ENCODE assay signal across 9 cellular contexts in genomic region chr12:570237-570925, GRCh38.
DNase-seq lines count a peak whose midpoint lies in the region; ATAC-seq and TF ChIP-seq lines count a peak whose summit lies in the region.
"Had no signal": no experiment of that assay in that cellular context is flagged by ENCODE, and none has a peak within 500 bp of the region (broad histone marks: within the 10 kb centered on the region; RNA-seq: fewer than 3 reads in every experiment).

No MANE protein-coding gene starts in this region.

- H3K27ac Mint-ChIP-seq in CD4-positive, CD25-positive, alpha-beta regulatory T cell: no peak overlapping the region
- H3K27ac Mint-ChIP-seq in central memory CD8-positive, alpha-beta T cell (ENCODE audit: low read depth): peak overlapping the region; percentile 64

- ATAC-seq in CD4-positive, CD25-positive, alpha-beta regulatory T cell (ENCODE audit: low read depth in 2 of 2): no peak
- no peak for ATAC-seq in central memory CD8-positive, alpha-beta T cell (replicated peaks; ENCODE audit: extremely low read depth, poor library complexity, severe bottlenecking)
- no peak for ATAC-seq in GM18502 (IDR thresholded peaks at IDR 0.05; ENCODE audit: poor library complexity, unreplicated experiment)

- H3K9me3 Mint-ChIP-seq in CD4-positive, CD25-positive, alpha-beta regulatory T cell: peaks cover 0 to under 1% (median 0%) of the 10 kb centered on the region in 7 donors
- H3K9me3 Mint-ChIP-seq in central memory CD8-positive, alpha-beta T cell: no peaks in the 10 kb centered on the region

- peak overlapping the region; percentile 94 for H3K4me2 ChIP-seq in KMS-11

- H3K27me3 Mint-ChIP-seq in CD4-positive, CD25-positive, alpha-beta regulatory T cell: peaks cover 4% of the 10 kb centered on the region
- no peaks in the 10 kb centered on the region for H3K27me3 Mint-ChIP-seq in central memory CD8-positive, alpha-beta T cell
- H3K27me3 Mint-ChIP-seq: IgD-negative memory B cell had no signal

- H4K20me1 ChIP-seq in KMS-11 (ENCODE audit: insufficient read depth): no peaks in the 10 kb centered on the region

- peaks cover 12 to 75% (median 43%) of the 10 kb centered on the region in 4 donors for H3K4me1 Mint-ChIP-seq in CD4-positive, CD25-positive, alpha-beta regulatory T cell
- peaks cover 33% of the 10 kb centered on the region for H3K4me1 Mint-ChIP-seq in central memory CD8-positive, alpha-beta T cell

- H2AFZ ChIP-seq in KMS-11 (ENCODE audit: low read depth): peak overlapping the region; percentile 99

- H3K9ac ChIP-seq in KMS-11: peak overlapping the region; percentile 37; the same call in 1 of the 2 replicates
- H3K9ac ChIP-seq in subcutaneous abdominal adipose tissue (ENCODE audit: low read length in 5 of 5): peak overlapping the region; percentile 78 to 84 (median 81)

- no peaks in the 10 kb centered on the region for H3K27me3 ChIP-seq in CD4-positive, CD25-positive, alpha-beta regulatory T cell (ENCODE audit: control insufficient read depth, insufficient read depth, low read length)
- no peaks in the 10 kb centered on the region for H3K27me3 ChIP-seq in KMS-11 (ENCODE audit: insufficient read depth, low read depth)
- no peaks in the 10 kb centered on the region for H3K27me3 ChIP-seq in kidney epithelial cell (ENCODE audit: control insufficient read depth, insufficient read depth, low read length)
- no peaks in the 10 kb centered on the region for H3K27me3 ChIP-seq in subcutaneous abdominal adipose tissue (ENCODE audit: control insufficient read depth in 5 of 5, insufficient read depth in 4 of 5, low read length in 5 of 5)

- no peaks in the 10 kb centered on the region for H3K36me3 ChIP-seq in CD4-positive, CD25-positive, alpha-beta regulatory T cell (ENCODE audit: control insufficient read depth, insufficient read depth, low read length)
- H3K36me3 ChIP-seq in KMS-11 (ENCODE audit: insufficient read depth) (no peaks in the 10 kb centered on the region), kidney epithelial cell (ENCODE audit: control insufficient read depth, insufficient read depth, low read length) (no peaks in the 10 kb centered on the region), subcutaneous abdominal adipose tissue (ENCODE audit: control insufficient read depth in 5 of 5, insufficient read depth in 5 of 5, low read length in 5 of 5) (peaks cover 0 to 8% (median 2%) of the 10 kb centered on the region in 5 donors)

- H3K9me3 ChIP-seq in CD4-positive, CD25-positive, alpha-beta regulatory T cell (ENCODE audit: control insufficient read depth in 2 of 2, low read length in 2 of 2): no peaks in the 10 kb centered on the region
- no peaks in the 10 kb centered on the region for H3K9me3 ChIP-seq in subcutaneous abdominal adipose tissue (ENCODE audit: control insufficient read depth in 5 of 5, low read length in 5 of 5)

- TF ChIP-seq CTCF in KMS-11 (conservative IDR thresholded peaks at IDR 0.05; ENCODE audit: low read depth, low read length) (no peak), kidney epithelial cell (IDR thresholded peaks at IDR 0.05; ENCODE audit: insufficient read depth, low read length, poor library complexity, severe bottlenecking) (no peak)

- peaks cover 26% of the 10 kb centered on the region for H3K4me1 ChIP-seq in CD4-positive, CD25-positive, alpha-beta regulatory T cell (ENCODE audit: control insufficient read depth, insufficient read depth, low read length, poor library complexity, severe bottlenecking)
- no peaks in the 10 kb centered on the region for H3K4me1 ChIP-seq in KMS-11 (ENCODE audit: low read depth, poor library complexity, severe bottlenecking)
- peaks cover 14 to 56% (median 44%) of the 10 kb centered on the region in 5 donors for H3K4me1 ChIP-seq in subcutaneous abdominal adipose tissue (ENCODE audit: control insufficient read depth in 5 of 5, insufficient read depth in 5 of 5, low read length in 5 of 5)

- H3K36me3 Mint-ChIP-seq in CD4-positive, CD25-positive, alpha-beta regulatory T cell: peaks cover 12% of the 10 kb centered on the region
- H3K36me3 Mint-ChIP-seq in central memory CD8-positive, alpha-beta T cell (ENCODE audit: insufficient read depth): peaks cover 2% of the 10 kb centered on the region

- no peak for DNase-seq in CD4-positive, CD25-positive, alpha-beta regulatory T cell
- DNase-seq in central memory CD8-positive, alpha-beta T cell (ENCODE audit: low spot score in 2 of 2): no peak
- DNase-seq in kidney epithelial cell (ENCODE audit: low read depth) (peak; percentile 52), T-helper 9 cell (no peak)
- no peak for DNase-seq in activated CD4-positive, alpha-beta T cell treated with anti-CD3 and anti-CD28 coated beads for 4 hours

- H3K27ac ChIP-seq in CD4-positive, CD25-positive, alpha-beta regulatory T cell (ENCODE audit: insufficient read depth, low read length, poor library complexity, severe bottlenecking): no peak overlapping the region
- H3K27ac ChIP-seq in KMS-11 (no peak overlapping the region), subcutaneous abdominal adipose tissue (ENCODE audit: low read depth, low read length) (peak overlapping the region; percentile 99)

- H3K4me3 Mint-ChIP-seq in CD4-positive, CD25-positive, alpha-beta regulatory T cell: peak overlapping the region in 3 of 4 donors; percentile 48 to 86 (median 85)
- peak overlapping the region; percentile 78 for H3K4me3 Mint-ChIP-seq in central memory CD8-positive, alpha-beta T cell

- H3K4me3 ChIP-seq in CD4-positive, CD25-positive, alpha-beta regulatory T cell (ENCODE audit: low read depth, low read length): no peak overlapping the region
- H3K4me3 ChIP-seq in KMS-11 (IDR thresholded peaks at IDR 0.05; ENCODE audit: insufficient read depth, low read depth, low read length) (no peak overlapping the region), kidney epithelial cell (ENCODE audit: low read depth, low read length) (peak overlapping the region; percentile 52), subcutaneous abdominal adipose tissue (ENCODE audit: low read depth in 1 of 5, low read length in 5 of 5) (peak overlapping the region; percentile 62 to 81 (median 70))

- H3K79me2 ChIP-seq in KMS-11 (ENCODE audit: insufficient read depth, low read depth): no peaks in the 10 kb centered on the region

Comparison
In these comparisons a context has a peak if more than half of its experiments do, and no peak if none do; other contexts are left out.
1. H3K4me3 ChIP-seq: peak in kidney epithelial cell (single experiment) and subcutaneous abdominal adipose tissue (5 of 5); none in CD4-positive, CD25-positive, alpha-beta regulatory T cell (single experiment) and KMS-11 (single experiment).